Comparison of ENCODE assay signal across 8 cellular contexts in the genomic region with DNA sequence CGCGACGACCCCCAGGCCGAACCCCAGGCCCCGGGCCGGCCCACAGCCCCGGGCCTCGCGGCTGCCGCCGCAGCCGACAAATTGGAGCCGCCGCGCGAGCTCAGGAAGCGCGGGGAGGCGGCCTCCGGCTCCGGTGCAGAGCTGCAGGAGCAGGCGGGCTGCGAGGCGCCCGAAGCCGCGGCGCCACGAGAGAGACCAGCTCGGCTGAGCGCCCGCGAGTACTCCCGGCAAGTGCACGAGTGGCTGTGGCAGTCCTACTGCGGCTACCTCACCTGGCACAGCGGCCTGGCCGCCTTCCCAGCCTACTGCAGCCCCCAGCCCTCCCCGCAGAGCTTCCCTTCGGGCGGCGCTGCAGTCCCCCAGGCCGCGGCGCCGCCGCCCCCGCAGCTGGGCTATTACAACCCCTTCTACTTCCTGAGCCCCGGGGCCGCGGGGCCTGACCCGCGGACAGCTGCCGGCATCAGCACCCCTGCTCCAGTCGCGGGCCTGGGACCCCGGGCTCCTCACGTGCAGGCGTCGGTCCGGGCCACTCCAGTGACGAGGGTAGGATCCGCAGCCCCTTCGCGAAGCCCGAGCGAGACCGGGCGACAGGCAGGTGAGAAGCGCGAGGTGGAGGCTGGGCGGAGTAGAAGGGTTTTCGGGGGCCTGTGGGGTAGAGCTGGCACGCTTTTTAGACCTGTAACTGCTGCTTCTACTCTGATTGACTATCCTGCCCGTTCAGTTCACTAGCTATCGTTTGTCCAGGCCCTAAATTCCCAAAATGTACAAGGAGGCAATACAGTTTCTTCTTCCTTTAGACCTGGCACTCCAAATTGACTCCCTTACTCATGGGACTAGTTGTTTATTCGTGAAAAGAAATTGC. TPM values are rescaled to one million over a fixed set of nuclear protein-coding genes. Genes with fewer than 3 reads are reported as not detected.
DNase-seq lines count a peak whose midpoint lies in the region; ATAC-seq and TF ChIP-seq lines count a peak whose summit lies in the region.

No MANE protein-coding gene starts in this region.

- no peaks in the 10 kb centered on the region for H3K27me3 ChIP-seq in BJ (ENCODE audit: control insufficient read depth, insufficient read depth, low read length)
- no peaks in the 10 kb centered on the region for H3K27me3 ChIP-seq in osteoblast (ENCODE audit: insufficient read depth, low read length)

- no peaks in the 10 kb centered on the region for H3K9me3 Mint-ChIP-seq in activated naive CD4-positive, alpha-beta T cell treated with anti-CD3 and anti-CD28 coated beads for 36 hours
- H3K9me3 Mint-ChIP-seq in glutamatergic neuron (ENCODE audit: unreplicated experiment) = peaks cover 4% of the 10 kb centered on the region

- peak overlapping the region; percentile 54 for H3K27ac ChIP-seq in osteoblast (ENCODE audit: low read depth, low read length)

- POLR2A ChIA-PET in BJ (lab: Charles Lee) = interaction anchor here (0.6 to 1.0 kb wide), 5 partner anchors 12 to 566 kb away, joined by 3 to 6 read pairs (median 3); no protein-coding TSS in a partner anchor

- intact Hi-C loops in activated naive CD4-positive, alpha-beta T cell treated with anti-CD3 and anti-CD28 coated beads for 36 hours (cut with micrococcal nuclease) = loop anchor here (1.0 to 5.0 kb wide), 9 partner anchors 11 to 1278 kb away; partner anchors contain the start of genes KDM1B, NHLRC1, NUP153 and TPMT

- peaks cover 4% of the 10 kb centered on the region for H3K36me3 Mint-ChIP-seq in activated naive CD4-positive, alpha-beta T cell treated with anti-CD3 and anti-CD28 coated beads for 36 hours (ENCODE audit: low read depth)
- no peaks in the 10 kb centered on the region for H3K36me3 Mint-ChIP-seq in glutamatergic neuron (ENCODE audit: unreplicated experiment)

- H3K79me2 ChIP-seq in osteoblast (ENCODE audit: insufficient read depth, low read length) = peaks cover 17% of the 10 kb centered on the region

- no peaks in the 10 kb centered on the region for H4K20me1 ChIP-seq in osteoblast (ENCODE audit: insufficient read depth, low read length)

- peak; percentile 50 for ATAC-seq in HG03175 (IDR thresholded peaks at IDR 0.05; ENCODE audit: unreplicated experiment)

- H3K36me3 ChIP-seq in BJ (ENCODE audit: control insufficient read depth, insufficient read depth, low read length) = no peaks in the 10 kb centered on the region; the same call in 1 of the 2 replicates
- peaks cover 12% of the 10 kb centered on the region for H3K36me3 ChIP-seq in osteoblast (ENCODE audit: insufficient read depth, low read length)

- peak overlapping the region; percentile 9 for H3K27ac Mint-ChIP-seq in activated naive CD4-positive, alpha-beta T cell treated with anti-CD3 and anti-CD28 coated beads for 36 hours
- peak overlapping the region; percentile 74 for H3K27ac Mint-ChIP-seq in glutamatergic neuron (ENCODE audit: unreplicated experiment)

- TF ChIP-seq CTCF in BJ (IDR thresholded peaks at IDR 0.05; ENCODE audit: insufficient read depth, low read depth, low read length) (no peak), glutamatergic neuron (IDR thresholded peaks at IDR 0.05; ENCODE audit: partially characterized antibody, unreplicated experiment) (no peak), osteoblast (IDR thresholded peaks at IDR 0.05; ENCODE audit: extremely low read depth, low read depth, low read length) (no peak)

- peaks cover 4% of the 10 kb centered on the region for H3K4me1 ChIP-seq in osteoblast (ENCODE audit: insufficient read depth, low read length)

- H3K4me2 ChIP-seq in osteoblast (ENCODE audit: insufficient read depth, low read length) = peak overlapping the region; percentile 98

- H3K4me1 Mint-ChIP-seq in activated naive CD4-positive, alpha-beta T cell treated with anti-CD3 and anti-CD28 coated beads for 36 hours (ENCODE audit: low read depth) = peaks cover 29% of the 10 kb centered on the region
- peaks cover 6% of the 10 kb centered on the region for H3K4me1 Mint-ChIP-seq in glutamatergic neuron (ENCODE audit: low read depth, unreplicated experiment)

- H3K4me3 Mint-ChIP-seq in activated naive CD4-positive, alpha-beta T cell treated with anti-CD3 and anti-CD28 coated beads for 36 hours = peak overlapping the region; percentile 75
- peak overlapping the region; percentile 97 for H3K4me3 Mint-ChIP-seq in glutamatergic neuron (ENCODE audit: unreplicated experiment)

- H2AFZ ChIP-seq in osteoblast (ENCODE audit: low read length) = peak overlapping the region; percentile 88

- no peaks in the 10 kb centered on the region for H3K27me3 Mint-ChIP-seq in activated naive CD4-positive, alpha-beta T cell treated with anti-CD3 and anti-CD28 coated beads for 36 hours (ENCODE audit: low read depth)
- peaks cover 6% of the 10 kb centered on the region for H3K27me3 Mint-ChIP-seq in glutamatergic neuron (ENCODE audit: unreplicated experiment)

- DNase-seq in BJ (ENCODE audit: low read depth) = no peak
- DNase-seq in RPMI7951 (ENCODE audit: low read depth) = peak; percentile 42
- DNase-seq in activated naive CD4-positive, alpha-beta T cell treated with anti-CD3 and anti-CD28 coated beads for 36 hours = peak; percentile 44
- DNase-seq in glutamatergic neuron = peak; percentile 43
- peak; percentile 79 for DNase-seq in osteoblast (ENCODE audit: insufficient read length, low spot score, missing footprints)
- DNase-seq in occipital lobe (lab: John Stamatoyannopoulos, UW) = no peak

- TF ChIP-seq POLR2A in GM19193 (IDR thresholded peaks at IDR 0.05; ENCODE audit: extremely low read depth, insufficient read depth, insufficient read length) = peak; percentile 13

- CTCF ChIA-PET in BJ (lab: Yijun Ruan, JAX) = interaction anchor here (0.6 to 3.8 kb wide), 7 partner anchors 12 to 417 kb away, joined by 3 to 14 read pairs (median 4); no protein-coding TSS in a partner anchor
- CTCF ChIA-PET in activated naive CD4-positive, alpha-beta T cell treated with anti-CD3 and anti-CD28 coated beads for 36 hours (lab: Charles Lee) = interaction anchor here (0.6 to 2.3 kb wide), 10 partner anchors 8 to 1320 kb away, joined by 3 to 8 read pairs (median 4); no protein-coding TSS in a partner anchor

- H3K4me3 ChIP-seq in BJ (ENCODE audit: low read depth, low read length) (peak overlapping the region; percentile 86), osteoblast (ENCODE audit: insufficient read depth, low read length) (peak overlapping the region; percentile 90)

- no peaks in the 10 kb centered on the region for H3K9me3 ChIP-seq in osteoblast (ENCODE audit: low read depth, low read length)

RNA-seq across cellular contexts. Expression of gene FAM8A1, which starts 0.7 kb away (rescaled TPM):
- polyA plus RNA-seq in BJ (2011; rRNA removed) = 5.7 and 12.9 TPM in 2 replicates
- polyA minus RNA-seq in BJ (2011; rRNA and poly(A)+ RNA removed) = 3.0 TPM in 2 replicates
- 10.6 and 12.1 TPM in 2 replicates for total RNA-seq in RPMI7951 (2014; rRNA removed; shearing (Covaris generic))
- total RNA-seq in activated naive CD4-positive, alpha-beta T cell treated with anti-CD3 and anti-CD28 coated beads for 36 hours = 1 to 10 TPM; 2.9 to 3.0 TPM
- 16.5 TPM for total RNA-seq in glutamatergic neuron (ENCODE audit: unreplicated experiment)
- total RNA-seq in osteoblast = 29.7 and 31.5 TPM in 2 replicates
- total RNA-seq in occipital lobe = 59.7 TPM

Comparison
In these comparisons a context has a peak if more than half of its experiments do, and no peak if none do; other contexts are left out.
1. DNase-seq: peak in RPMI7951 (single experiment), activated naive CD4-positive, alpha-beta T cell treated with anti-CD3 and anti-CD28 coated beads for 36 hours (single experiment), glutamatergic neuron (single experiment) and osteoblast (single experiment); none in BJ (single experiment) and occipital lobe (single experiment).